ENCODE assay signal across 15 cellular contexts in the genomic region with DNA sequence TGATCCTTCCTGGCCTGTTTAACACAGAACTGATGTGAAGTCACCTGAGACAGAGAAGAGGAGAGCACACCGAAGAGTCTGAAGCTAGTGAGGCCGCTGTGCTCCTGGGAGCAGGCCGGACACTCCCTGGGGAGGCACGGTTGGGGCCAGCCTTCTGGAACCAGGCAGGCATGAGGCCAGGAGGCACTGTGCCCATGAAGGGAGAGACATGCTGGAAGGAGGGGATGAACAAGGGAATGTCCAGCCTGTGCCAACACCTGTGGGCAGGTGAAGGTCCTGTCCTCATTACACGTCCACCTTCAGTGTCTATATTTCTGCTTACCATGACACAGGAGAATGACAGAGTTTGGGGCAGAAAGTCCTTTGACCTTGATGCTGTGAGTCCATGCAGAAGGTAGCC.
DNase-seq lines count a peak whose midpoint lies in the region; ATAC-seq, FAIRE-seq and TF ChIP-seq lines count a peak whose summit lies in the region.
"Had no signal": no experiment of that assay in that cellular context is flagged by ENCODE, and none has a peak within 500 bp of the region (broad histone marks: within the 10 kb centered on the region; RNA-seq: fewer than 3 reads in every experiment).

No MANE protein-coding gene starts in this region.

- POLR2A ChIA-PET in IMR-90 (lab: Charles Lee; ENCODE audit: unreplicated experiment): no interaction called here

- in situ Hi-C loops in IMR-90 (cut with MboI; ENCODE audit: low sequenced_read_pairs): no loop called here

- H2BK120ac ChIP-seq in IMR-90 (ENCODE audit: low read depth, low read length): no peak overlapping the region

- H3K9me3 ChIP-seq in IMR-90 (ENCODE audit: control insufficient read depth, insufficient read depth, low read length) (no peaks in the 10 kb centered on the region), thyroid gland (no peaks in the 10 kb centered on the region), aorta (ENCODE audit: control insufficient read depth, low read length) (no peaks in the 10 kb centered on the region)
- H3K9me3 ChIP-seq: BE2C had no signal

- H3K9ac ChIP-seq in IMR-90 (ENCODE audit: low read depth, low read length): no peak overlapping the region
- H3K9ac ChIP-seq: GM23248 had no signal

- TF ChIP-seq CTCF in IMR-90 (conservative IDR thresholded peaks at IDR 0.05; ENCODE audit: low read depth, low read length) (no peak), thyroid gland (IDR thresholded peaks at IDR 0.05) (no peak)

- H3K4me1 ChIP-seq in IMR-90 (ENCODE audit: control insufficient read depth, insufficient read depth, low read length) (peaks cover 9% of the 10 kb centered on the region; the same call in 1 of the 2 replicates), thyroid gland (no peaks in the 10 kb centered on the region), aorta (ENCODE audit: control insufficient read depth in 1 of 2, insufficient read depth in 2 of 2, low read length in 2 of 2) (no peaks in the 10 kb centered on the region)
- H3K4me1 ChIP-seq: A549 had no signal

- no TSS peak for BruUV-seq in IMR-90 (replicated peaks; lab: Mats Ljungman, UMichigan)

- H2AFZ ChIP-seq in IMR-90 (replicated peaks; ENCODE audit: low read length, poor library complexity): peak overlapping the region; percentile 5
- H2AFZ ChIP-seq: GM23248 had no signal

- no peak overlapping the region for H2BK20ac ChIP-seq in IMR-90 (ENCODE audit: low read depth, low read length)

- TF ChIP-seq POLR2A in H54 (IDR thresholded peaks at IDR 0.05; ENCODE audit: low read depth, low read length): 0 out of 2 replicates have a peak, but pooled peaks have one; percentile 8
- no peak for TF ChIP-seq POLR2A in IMR-90 (IDR thresholded peaks at IDR 0.05; ENCODE audit: low read depth, low read length)
- TF ChIP-seq POLR2A in thyroid gland (IDR thresholded peaks at IDR 0.05): no peak

- TF ChIP-seq RAD21 in IMR-90 (IDR thresholded peaks at IDR 0.05; ENCODE audit: low read length): no peak

- no peak overlapping the region for H2BK5ac ChIP-seq in IMR-90 (ENCODE audit: low read depth, low read length, poor library complexity, severe bottlenecking)

- DNase-seq in H54 (ENCODE audit: insufficient read length, low spot score) (no peak), IMR-90 (no peak), islet precursor cell (peak; percentile 22), thyroid gland (peak; percentile 63 to 76), aorta (no peak)
- DNase-seq: BE2C; CD4-positive, alpha-beta memory T cell; DMS79; GM23248; H7 had no signal

- H2BK15ac ChIP-seq in IMR-90 (ENCODE audit: low read depth, low read length): no peak overlapping the region

- no peak for ATAC-seq in IMR-90 (ENCODE audit: low read depth)
- no peak for ATAC-seq in aorta (ENCODE audit: low FRiP score)
- no peak for ATAC-seq in GM21529 (IDR thresholded peaks at IDR 0.05; ENCODE audit: unreplicated experiment)
- ATAC-seq: A549, GM12878 had no signal

- H3K36me3 ChIP-seq in IMR-90 (ENCODE audit: control insufficient read depth, insufficient read depth, low read length): no peaks in the 10 kb centered on the region
- H3K36me3 ChIP-seq in thyroid gland: no peaks in the 10 kb centered on the region
- no peaks in the 10 kb centered on the region for H3K36me3 ChIP-seq in aorta (ENCODE audit: control insufficient read depth in 1 of 2, insufficient read depth in 2 of 2, low read length in 1 of 2)
- H3K36me3 ChIP-seq: BE2C had no signal

- no peak overlapping the region for H4K5ac ChIP-seq in IMR-90 (ENCODE audit: low read depth, low read length)

- H3K27me3 ChIP-seq in IMR-90 (ENCODE audit: control insufficient read depth, insufficient read depth, low read length) (peaks cover 2% of the 10 kb centered on the region; the same call in 1 of the 2 replicates), thyroid gland (no peaks in the 10 kb centered on the region), aorta (ENCODE audit: control insufficient read depth in 1 of 2, insufficient read depth in 2 of 2, low read length in 1 of 2) (no peaks in the 10 kb centered on the region)
- H3K27me3 ChIP-seq: BE2C had no signal

- no peaks in the 10 kb centered on the region for H3K79me1 ChIP-seq in IMR-90 (ENCODE audit: low read depth in 1 of 2, low read length in 2 of 2)

- H3K4ac ChIP-seq in IMR-90 (ENCODE audit: low read depth, low read length): no peak overlapping the region

- intact Hi-C loops in IMR-90 (cut with micrococcal nuclease) (no loop called here), thyroid gland (cut with DNase I) (no loop called here), aorta (cut with DNase I) (no loop called here)

- H3K4me3 ChIP-seq in IMR-90 (ENCODE audit: insufficient read depth, low read depth, low read length): no peak overlapping the region
- no peak overlapping the region for H3K4me3 ChIP-seq in thyroid gland (replicated peaks in 1 of 3)
- H3K4me3 ChIP-seq in aorta (ENCODE audit: low read length in 2 of 2): no peak overlapping the region
- H3K4me3 ChIP-seq: A549, GM12878, GM23248 had no signal

- H4K91ac ChIP-seq in IMR-90 (ENCODE audit: insufficient read depth, low read depth, low read length): no peak overlapping the region; the same call in 1 of the 2 replicates

- no peaks in the 10 kb centered on the region for H4K20me1 ChIP-seq in IMR-90 (ENCODE audit: insufficient read depth, low read length)

- H3K14ac ChIP-seq in IMR-90 (replicated peaks; ENCODE audit: low read depth, low read length): no peak overlapping the region

- H3K27ac ChIP-seq in IMR-90 (ENCODE audit: insufficient read depth, low read length) (no peak overlapping the region), thyroid gland (no peak overlapping the region), aorta (ENCODE audit: low read depth in 1 of 2, low read length in 2 of 2) (no peak overlapping the region)
- H3K27ac ChIP-seq: A549, C4-2B, GM23248 had no signal

- no peak overlapping the region for H3K4me2 ChIP-seq in IMR-90 (ENCODE audit: low read depth, low read length)
- H3K4me2 ChIP-seq: A549 had no signal

- no peak overlapping the region for H3K23ac ChIP-seq in IMR-90 (ENCODE audit: low read depth, low read length)

- no peak overlapping the region for H4K8ac ChIP-seq in IMR-90 (ENCODE audit: low read depth in 2 of 2, low read length in 2 of 2)

- H3K18ac ChIP-seq in IMR-90 (ENCODE audit: low read depth, low read length): no peak overlapping the region

- no peaks in the 10 kb centered on the region for H3K9me1 ChIP-seq in IMR-90 (ENCODE audit: insufficient read depth, low read length)

- H2AK9ac ChIP-seq in IMR-90 (replicated peaks; ENCODE audit: low read depth, low read length, poor library complexity): no peak overlapping the region

- FAIRE-seq in H54 (lab: Jason Lieb, UNC): no peak
- FAIRE-seq: A549, GM12878, GM18507 had no signal

- CTCF ChIA-PET in IMR-90 (lab: Yijun Ruan, JAX): no interaction called here

- dilution Hi-C loops in IMR-90 (cut with HindIII; ENCODE audit: low sequenced_read_pairs, unreplicated experiment): no loop called here

- no peak overlapping the region for H3K56ac ChIP-seq in IMR-90 (ENCODE audit: extremely low read depth, insufficient read depth, low read length)

- 100% methylated on average over 1 of the region's 5 CpGs; no CpG with 5 or more reads in 1 of the 2 experiments for WGBS in IMR-90 (ENCODE audit: extremely low coverage in 2 of 2, insufficient read length in 1 of 2), 2 experiments
- 53 to 57% methylated on average over 5 of the region's 5 CpGs for WGBS in thyroid gland, 2 donors
- WGBS in aorta, 2 donors: 93 to 94% methylated on average over 5 of the region's 5 CpGs

- H2AK5ac ChIP-seq in IMR-90 (ENCODE audit: low read depth, low read length): peak overlapping the region; percentile 5; the same call in 1 of the 2 replicates

TF ChIP-seq in IMR-90, 13 proteins besides CTCF, POLR2A, EP300 and RAD21:
- TF ChIP-seq MAZ (IDR thresholded peaks at IDR 0.05; ENCODE audit: borderline replicate concordance, low read depth, low read length): no peak
TF ChIP-seq in IMR-90: peak in this region for 0.

Comparison
In these comparisons a context has a peak if more than half of its experiments do, and no peak if none do; other contexts are left out.
1. DNase-seq: peak in islet precursor cell (single experiment) and thyroid gland (2 of 2); none in H54 (single experiment), IMR-90 (single experiment) and aorta (0 of 2).